ENCODE assay signal across 16 cellular contexts in the genomic region with DNA sequence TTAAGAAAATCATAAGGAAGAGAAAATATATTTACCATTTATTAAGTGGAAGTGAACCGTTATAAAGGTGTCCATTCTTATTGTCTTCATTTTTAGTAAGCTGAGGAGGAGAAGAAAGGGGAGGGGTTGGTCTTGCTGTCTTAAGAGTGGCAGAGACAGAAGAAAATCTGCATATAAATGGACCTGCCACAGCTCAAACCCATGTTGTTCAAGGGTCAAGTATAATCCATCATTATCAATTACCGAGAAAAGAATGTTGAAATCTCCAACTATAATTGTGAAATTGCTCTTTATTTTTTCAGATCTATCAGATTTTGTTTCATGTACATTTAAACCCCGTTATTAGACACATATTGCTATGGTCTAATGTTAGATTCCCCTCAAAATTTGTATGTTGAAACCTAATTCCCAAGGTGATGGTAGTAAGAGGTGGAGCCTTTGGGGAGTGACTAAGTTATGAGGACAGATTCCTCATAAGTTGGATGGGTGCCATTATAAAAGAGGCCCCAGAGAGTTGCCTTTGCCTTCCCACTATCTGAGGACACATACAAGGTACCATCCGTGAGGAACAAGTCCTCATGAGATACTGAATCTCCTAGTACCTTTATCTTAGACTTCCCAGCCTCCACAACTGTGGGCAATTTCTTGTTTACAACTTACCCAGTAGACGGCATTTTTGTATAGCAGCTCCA. TPM values are rescaled to one million over a fixed set of nuclear protein-coding genes. Genes with fewer than 3 reads are reported as not detected.
DNase-seq lines count a peak whose midpoint lies in the region; ATAC-seq and TF ChIP-seq lines count a peak whose summit lies in the region.
"Had no signal": no experiment of that assay in that cellular context is flagged by ENCODE, and none has a peak within 500 bp of the region (broad histone marks: within the 10 kb centered on the region; RNA-seq: fewer than 3 reads in every experiment).

No MANE protein-coding gene starts in this region.

- no peak overlapping the region for H3K27ac ChIP-seq in PC-3 (ENCODE audit: low read length)

- no peak overlapping the region for H2AFZ ChIP-seq in PC-3 (ENCODE audit: low read length)

- H3K9me3 ChIP-seq in PC-3 (ENCODE audit: low read length): no peaks in the 10 kb centered on the region
- H3K9me3 ChIP-seq: HAP-1 had no signal

- no peak overlapping the region for H3K4me2 ChIP-seq in PC-3 (ENCODE audit: low read length)

- no TSS peak for BruUV-seq in PC-3 (replicated peaks; lab: Mats Ljungman, UMichigan)

- no peaks in the 10 kb centered on the region for H3K36me3 ChIP-seq in PC-3 (ENCODE audit: low read depth, low read length)
- H3K36me3 ChIP-seq: HAP-1 had no signal

- ATAC-seq in PC-3 (no peak), left lobe of liver (peak; percentile 30), HG02885 (IDR thresholded peaks at IDR 0.05; ENCODE audit: poor library complexity, unreplicated experiment) (no peak)
- ATAC-seq: GM12878 had no signal

- no peak for TF ChIP-seq CTCF in PC-3 (conservative IDR thresholded peaks at IDR 0.05; ENCODE audit: low read depth, low read length)

- H3K4me3 ChIP-seq in PC-3 (ENCODE audit: low read length): no peak overlapping the region
- H3K4me3 ChIP-seq: GM12878, HAP-1 had no signal

- no peaks in the 10 kb centered on the region for H4K20me1 ChIP-seq in PC-3 (ENCODE audit: low read length)

- in situ Hi-C loops in KBM-7 (cut with MboI; ENCODE audit: low pct_unique_long_range_greater_than_20kb, low sequenced_read_pairs): no loop called here

- no peaks in the 10 kb centered on the region for H3K9me2 ChIP-seq in PC-3 (replicated peaks; ENCODE audit: low read length)

- CTCF ChIA-PET in PC-3 (lab: Charles Lee): no interaction called here

- no peaks in the 10 kb centered on the region for H3K79me2 ChIP-seq in PC-3 (ENCODE audit: low read length)

- no peak overlapping the region for H3K9ac ChIP-seq in PC-3 (ENCODE audit: low read length)

- no peaks in the 10 kb centered on the region for H3K4me1 ChIP-seq in PC-3 (ENCODE audit: insufficient read depth, low read length)

- intact Hi-C loops in PC-3 (cut with micrococcal nuclease): no loop called here

- DNase-seq in A172 (ENCODE audit: low spot score) (peak; percentile 4), HT1080 (ENCODE audit: low read depth) (peak; percentile 7), PC-3 (peak; percentile 17), left lobe of liver (ENCODE audit: low spot score) (no peak), NOMO-1 (lab: John Stamatoyannopoulos, UW; ENCODE audit: unreplicated experiment in 2 of 2) (no peak), mucosa of gallbladder (ENCODE audit: low spot score) (no peak), KBM-7 (no peak)
- DNase-seq: 8988T; C1 segment of cervical spinal cord; Calu3; CD4-positive, alpha-beta T cell; DMS 273 treated with DMSO at 0.1 percent for 48 hours had no signal

- no peaks in the 10 kb centered on the region for H3F3A ChIP-seq in PC-3 (ENCODE audit: low read length, unreplicated experiment)

- POLR2A ChIA-PET in PC-3 (lab: Charles Lee; ENCODE audit: unreplicated experiment): no interaction called here

- no peaks in the 10 kb centered on the region for H3K27me3 ChIP-seq in PC-3 (ENCODE audit: low read length)

RNA-seq across cellular contexts. Expression of gene SMAD1, which starts 58.5 kb away (rescaled TPM):
- 13.4 and 23.5 TPM in 2 replicates for total RNA-seq in A172 (2014; rRNA removed; shearing (Covaris generic))
- total RNA-seq in HT1080 (2014; rRNA removed; shearing (Covaris generic)): 18.7 and 22.3 TPM in 2 replicates
- 25.9 and 27.1 TPM in 2 replicates for polyA plus RNA-seq in HT1080 (2015; cell fraction: cytosol; rRNA removed)
- 27.0 and 28.3 TPM in 2 replicates for polyA plus RNA-seq in HT1080 (2015; cell fraction: nucleus; rRNA removed)
- 13.3 and 14.8 TPM in 2 replicates for total RNA-seq in PC-3 (2014; rRNA removed)
- total RNA-seq in left lobe of liver: 15.3 TPM
- 32.5 TPM for total RNA-seq in mucosa of gallbladder
- total RNA-seq: B cell had no signal

Comparison
In these comparisons a context has a peak if more than half of its experiments do, and no peak if none do; other contexts are left out.
1. DNase-seq: peak in A172 (single experiment), HT1080 (single experiment) and PC-3 (single experiment); none in left lobe of liver (single experiment), NOMO-1 (0 of 2), mucosa of gallbladder (single experiment) and KBM-7 (single experiment).